In genomic region chr1:158128531-158128930, GRCh38 we compare ENCODE assay signal across 4 cellular contexts. TPM values are rescaled to one million over a fixed set of nuclear protein-coding genes. Genes with fewer than 3 reads are reported as not detected.
DNase-seq lines count a peak whose midpoint lies in the region; TF ChIP-seq lines count a peak whose summit lies in the region.
"Not testable (repeated sequence)": the region's sequence is repeated elsewhere in the genome, so short reads cannot be mapped to it uniquely, and the experiment has no call there.
"Had no signal": no experiment of that assay in that cellular context is flagged by ENCODE, and none has a peak within 500 bp of the region (broad histone marks: within the 10 kb centered on the region; RNA-seq: fewer than 3 reads in every experiment).

No MANE protein-coding gene starts in this region.

- H3K4ac ChIP-seq in trophoblast cell (ENCODE audit: low read depth, low read length): not testable (repeated sequence)

- not testable (repeated sequence) for H3K4me2 ChIP-seq in trophoblast cell (ENCODE audit: low read length)

- H3K27me3 ChIP-seq in trophoblast cell (ENCODE audit: insufficient read depth, low read length): not testable (repeated sequence)

- not testable (repeated sequence) for H3K79me1 ChIP-seq in trophoblast cell (ENCODE audit: low read length)

- H4K12ac ChIP-seq in trophoblast cell (ENCODE audit: low read depth, low read length): not testable (repeated sequence)

- H3K9me3 ChIP-seq in trophoblast cell (ENCODE audit: insufficient read depth, low read depth, low read length): not testable (repeated sequence)

- POLR2A ChIA-PET in RWPE1 (lab: Yijun Ruan, JAX; ENCODE audit: low non-redundant PET): not testable (repeated sequence)

- not testable (repeated sequence) for H3K18ac ChIP-seq in trophoblast cell (ENCODE audit: low read length)

- H2BK12ac ChIP-seq in trophoblast cell (ENCODE audit: low read length): not testable (repeated sequence)

- not testable (repeated sequence) for H4K8ac ChIP-seq in trophoblast cell (ENCODE audit: low read depth, low read length)

- peak overlapping the region; percentile 65 for H3K27ac ChIP-seq in RWPE1
- H3K27ac ChIP-seq in trophoblast cell (ENCODE audit: low read depth, low read length): not testable (repeated sequence)

- H4K91ac ChIP-seq in trophoblast cell (ENCODE audit: low read depth, low read length): not testable (repeated sequence)

- DNase-seq in RWPE1 (ENCODE audit: low spot score): not testable (repeated sequence)
- DNase-seq in trophoblast cell: peak; percentile 52 to 72

- no CpG with 5 or more reads among the region's 8 CpGs for WGBS in trophoblast cell (ENCODE audit: extremely low coverage, insufficient coverage, insufficient read length)

- not testable (repeated sequence) for H3K79me2 ChIP-seq in trophoblast cell (ENCODE audit: control insufficient read depth, insufficient read depth, low read length, poor library complexity)

- H3K14ac ChIP-seq in trophoblast cell (ENCODE audit: low read length): not testable (repeated sequence)

- not testable (repeated sequence) for H2BK5ac ChIP-seq in trophoblast cell (ENCODE audit: low read depth, low read length, poor library complexity)

- H2AFZ ChIP-seq in trophoblast cell (ENCODE audit: insufficient read depth, low read length, poor library complexity): not testable (repeated sequence)

- CTCF ChIA-PET in RWPE1 (lab: Yijun Ruan, JAX): interaction anchor here (0.8 kb wide), 1 partner anchor 251 kb away, joined by 3 read pairs; no protein-coding TSS in a partner anchor

- not testable (repeated sequence) for H3K4me1 ChIP-seq in trophoblast cell (ENCODE audit: control insufficient read depth in 1 of 2, insufficient read depth in 2 of 2, low read length in 2 of 2)

- H3K23ac ChIP-seq in trophoblast cell (ENCODE audit: low read length): not testable (repeated sequence)

- not testable (repeated sequence) for TF ChIP-seq CTCF in RWPE1 (conservative IDR thresholded peaks at IDR 0.05; ENCODE audit: low read depth)

- H2BK120ac ChIP-seq in trophoblast cell (ENCODE audit: insufficient read depth, low read length, poor library complexity): not testable (repeated sequence)

- not testable (repeated sequence) for H3K36me3 ChIP-seq in trophoblast cell (ENCODE audit: control insufficient read depth in 1 of 2, insufficient read depth in 2 of 2, low read length in 2 of 2)

- H3K9ac ChIP-seq in trophoblast cell (ENCODE audit: low read length): not testable (repeated sequence)

- not testable (repeated sequence) for H3K4me3 ChIP-seq in trophoblast cell (ENCODE audit: low read depth, low read length)

- not testable (repeated sequence) for H2AK5ac ChIP-seq in trophoblast cell (ENCODE audit: low read length)

RNA-seq across cellular contexts. Expression of gene CD1D, which starts 52.2 kb away (rescaled TPM):
- polyA plus RNA-seq in trophoblast cell (2013): 0.01 TPM in 1 of 2 replicates, not detected in the other
- polyA plus RNA-seq: AG04450; CD8-positive, alpha-beta memory T cell had no signal
